In the genomic region with DNA sequence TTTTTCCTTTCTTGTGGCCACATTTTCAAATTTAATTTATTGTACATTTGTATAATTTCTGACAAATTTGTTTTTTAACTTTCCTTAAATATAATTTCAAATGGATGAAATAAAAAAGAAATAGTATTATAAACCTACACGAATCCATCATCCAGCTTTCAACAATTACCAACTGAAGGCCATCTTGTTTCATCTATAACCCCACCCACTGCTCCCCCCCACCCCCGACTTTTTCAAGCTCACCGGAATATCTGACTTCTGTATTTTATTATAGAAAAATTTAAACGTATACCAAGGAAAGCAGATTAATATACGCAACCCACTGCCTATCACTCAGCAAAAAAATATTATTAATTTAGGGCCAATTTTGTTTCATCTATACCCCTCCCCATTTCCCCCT, we compare ENCODE assay signal across 8 cellular contexts. TPM values are rescaled to one million over a fixed set of nuclear protein-coding genes. Genes with fewer than 3 reads are reported as not detected.
DNase-seq lines count a peak whose midpoint lies in the region; ATAC-seq and TF ChIP-seq lines count a peak whose summit lies in the region.

No MANE protein-coding gene starts in this region.

- intact Hi-C loops in heart right ventricle (cut with DNase I) = loop anchor here in 5 of 10 donors (5.0 to 10.0 kb wide), 7 partner anchors 51 to 472 kb away; a partner anchor contains a TSS
- intact Hi-C loops in Right ventricle myocardium inferior (cut with DNase I) = loop anchor here (5.0 kb wide), 1 partner anchor 58 kb away; a partner anchor contains a TSS
- intact Hi-C loops in uterus (cut with DNase I; ENCODE audit: low total_unique reads) = loop anchor here (5.0 kb wide), 1 partner anchor 153 kb away; no protein-coding TSS in a partner anchor

- TF ChIP-seq CTCF in heart right ventricle (IDR thresholded peaks at IDR 0.05) (no peak), WI38 (IDR thresholded peaks at IDR 0.05; ENCODE audit: low read depth, low read length) (no peak), uterus (IDR thresholded peaks at IDR 0.05) (no peak)

- TF ChIP-seq POLR2A in uterus (IDR thresholded peaks at IDR 0.05) = no peak

- ATAC-seq in heart right ventricle (no peak), Right ventricle myocardium inferior (no peak)

- H3K36me3 ChIP-seq in heart right ventricle (peaks cover 0 to 54% (median 0%) of the 10 kb centered on the region in 9 donors), iPS-20b (ENCODE audit: insufficient read depth, low read depth, low read length) (peaks cover 48% of the 10 kb centered on the region), uterus (no peaks in the 10 kb centered on the region)

- WGBS in heart right ventricle, 2 donors = 8 to 12% methylated on average over 5 of the region's 5 CpGs

- H3K27me3 ChIP-seq in heart right ventricle (peaks cover 0 to 25% (median 0%) of the 10 kb centered on the region in 7 donors), iPS-20b (ENCODE audit: insufficient read depth, low read length) (no peaks in the 10 kb centered on the region), uterus (no peaks in the 10 kb centered on the region)

- peaks cover 0 to 6% (median 0%) of the 10 kb centered on the region in 11 donors for H3K9me3 ChIP-seq in heart right ventricle
- H3K9me3 ChIP-seq in iPS-20b (ENCODE audit: insufficient read depth, low read depth, low read length) = no peaks in the 10 kb centered on the region
- H3K9me3 ChIP-seq in uterus = no peaks in the 10 kb centered on the region

- H3K4me3 ChIP-seq in heart right ventricle (peak overlapping the region; percentile 10 to 77 (median 64)), WI38 (ENCODE audit: low read depth, low read length) (peak overlapping the region; percentile 76), iPS-20b (ENCODE audit: low read length) (peak overlapping the region; percentile 91), uterus (peak overlapping the region; percentile 42 to 57)

- no peak for DNase-seq in heart right ventricle
- DNase-seq in Right ventricle myocardium inferior (ENCODE audit: missing footprints) = no peak
- DNase-seq in uterus = no peak
- no peak for DNase-seq in AG20443 (ENCODE audit: low spot score)
- no peak for DNase-seq in NCI-H128 (lab: John Stamatoyannopoulos, UW; ENCODE audit: unreplicated experiment)
- DNase-seq in HCEC 1CT = no peak

- peak overlapping the region in 6 of 10 donors; percentile 89 to 99 (median 96) for H3K27ac ChIP-seq in heart right ventricle
- H3K27ac ChIP-seq in iPS-20b (ENCODE audit: low read length) = peak overlapping the region; percentile 49
- peak overlapping the region; percentile 93 to 95 for H3K27ac ChIP-seq in uterus

- H3K9ac ChIP-seq in iPS-20b (ENCODE audit: low read depth, low read length) = peak overlapping the region; percentile 99

- H3K4me1 ChIP-seq in heart right ventricle (peaks cover 0 to 46% (median 14%) of the 10 kb centered on the region in 9 donors), iPS-20b (ENCODE audit: insufficient read depth, low read length) (peaks cover 4% of the 10 kb centered on the region; the same call in 1 of the 2 replicates), uterus (no peaks in the 10 kb centered on the region)

RNA-seq across cellular contexts. Expression of a gene that starts 1.1 kb away (rescaled TPM):
- total RNA-seq in heart right ventricle = 100 to 1,000 TPM; 149 to 244 (median 191) TPM
- polyA plus RNA-seq in heart right ventricle = 100 to 1,000 TPM in 1 of 2 donors, 10 to 100 TPM in 1; 94.9 to 346 TPM
- total RNA-seq in Right ventricle myocardium inferior = 159 TPM
- total RNA-seq in uterus = 100 to 1,000 TPM; 258 to 722 (median 535) TPM

RNA-seq across cellular contexts. Expression of a gene that starts 25.3 kb away (rescaled TPM):
- total RNA-seq in heart right ventricle (under 1 TPM in 1 of 10 donors, not detected in 9; 0.42 TPM), Right ventricle myocardium inferior (not detected), uterus (under 1 TPM in 1 of 4 donors, not detected in 3; 0.85 TPM)
- under 1 TPM in 1 of 2 donors, not detected in 1; 0.07 TPM for polyA plus RNA-seq in heart right ventricle

RNA-seq across cellular contexts. Expression of a gene that starts 56.6 kb away (rescaled TPM):
- total RNA-seq in heart right ventricle = 10 to 100 TPM; 16.6 to 33.0 (median 21.9) TPM
- 10 to 100 TPM; 16.8 to 21.9 TPM for polyA plus RNA-seq in heart right ventricle
- 25.0 TPM for total RNA-seq in Right ventricle myocardium inferior
- total RNA-seq in uterus = 100 to 1,000 TPM in 3 of 4 donors, 10 to 100 TPM in 1; 70.0 to 362 (median 176) TPM
